Comparison of ENCODE assay signal across 20 cellular contexts in the genomic region with DNA sequence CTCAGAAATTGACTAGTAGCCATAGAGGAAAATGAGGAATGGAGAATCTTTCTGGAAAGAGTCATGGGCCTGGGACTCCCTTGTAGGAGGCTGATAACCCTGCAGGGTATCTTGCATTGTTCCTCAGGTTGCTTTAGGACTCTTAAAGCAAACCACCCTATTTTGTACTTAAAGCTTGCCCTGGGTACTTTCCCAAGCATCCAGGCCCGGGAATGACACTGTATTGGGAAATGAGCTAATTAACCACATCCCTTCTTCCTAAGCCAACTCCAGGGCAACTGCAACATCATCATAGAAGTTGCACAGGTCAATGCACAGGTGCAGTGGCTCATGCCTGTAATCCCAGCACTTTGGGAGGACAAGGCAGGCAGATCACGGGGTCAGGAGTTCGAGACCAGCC. TPM values are rescaled to one million over a fixed set of nuclear protein-coding genes. Genes with fewer than 3 reads are reported as not detected.
DNase-seq lines count a peak whose midpoint lies in the region; ATAC-seq and TF ChIP-seq lines count a peak whose summit lies in the region.
"Had no signal": no experiment of that assay in that cellular context is flagged by ENCODE, and none has a peak within 500 bp of the region (broad histone marks: within the 10 kb centered on the region; RNA-seq: fewer than 3 reads in every experiment).

No MANE protein-coding gene starts in this region.

- H3K4me3 Mint-ChIP-seq in natural killer cell treated with Interleukin-12 subunit alpha and Interleukin-12 subunit beta and Interleukin-15 and Interleukin-18, amount 100 ng/mL, for 72 hours: no peak overlapping the region
- H3K4me3 Mint-ChIP-seq: CD8-positive, alpha-beta memory T cell; T-cell had no signal

- in situ Hi-C loops in gastrocnemius medialis (cut with MboI; ENCODE audit: low sequenced_read_pairs in 4 of 4): no loop called here

- H3K27ac Mint-ChIP-seq in natural killer cell treated with Interleukin-12 subunit alpha and Interleukin-12 subunit beta and Interleukin-15 and Interleukin-18, amount 100 ng/mL, for 72 hours: no peak overlapping the region
- H3K27ac Mint-ChIP-seq: T-cell had no signal

- peaks cover 0 to under 1% of the 10 kb centered on the region in 2 donors for H3K4me1 Mint-ChIP-seq in natural killer cell treated with Interleukin-12 subunit alpha and Interleukin-12 subunit beta and Interleukin-15 and Interleukin-18, amount 100 ng/mL, for 72 hours (ENCODE audit: low read depth in 2 of 2)

- H3K27me3 ChIP-seq in SJCRH30 (no peaks in the 10 kb centered on the region), gastrocnemius medialis (no peaks in the 10 kb centered on the region)
- H3K27me3 ChIP-seq: cardiac muscle cell, heart right ventricle, transverse colon had no signal

- peak overlapping the region; percentile 6; the same call in 1 of the 2 replicates for H3K27ac ChIP-seq in SJCRH30
- no peak overlapping the region for H3K27ac ChIP-seq in gastrocnemius medialis
- H3K27ac ChIP-seq: cardiac muscle cell, PC-9, transverse colon had no signal

- DNase-seq in GM04503 (ENCODE audit: low read depth) (peak; percentile 61), SJCRH30 (peak; percentile 62 to 71), fibroblast of gingiva (ENCODE audit: low read depth) (peak; percentile 80), renal cortical epithelial cell (ENCODE audit: low read depth) (peak; percentile 98), cerebellar cortex (ENCODE audit: low spot score) (no peak), gastrocnemius medialis (no peak)
- DNase-seq in natural killer cell treated with Interleukin-12 subunit alpha and Interleukin-12 subunit beta and Interleukin-15 and Interleukin-18, amount 100 ng/mL, for 72 hours (ENCODE audit: low spot score): no peak
- DNase-seq in stimulated activated CD4-positive, alpha-beta T cell treated with anti-CD3 and anti-CD28 coated beads, Interleukin-4, amount 100 ng/mL, for 4 hours: no peak
- DNase-seq: activated CD4-positive, CD25-positive, alpha-beta regulatory T cell; activated naive CD4-positive, alpha-beta T cell; CD8-positive, alpha-beta memory T cell; GDM1; heart right ventricle; NCI-H1417 treated with DMSO at 0.1 percent for 48 hours; NCI-H510A; PC-9; T-cell; transverse colon had no signal

- H3K9me3 ChIP-seq in SJCRH30 (replicated peaks) (no peaks in the 10 kb centered on the region; the same call in 1 of the 2 replicates), gastrocnemius medialis (no peaks in the 10 kb centered on the region)
- H3K9me3 ChIP-seq: heart right ventricle, transverse colon had no signal

- no peak for ATAC-seq in natural killer cell treated with Interleukin-12 subunit alpha and Interleukin-12 subunit beta and Interleukin-15 and Interleukin-18, amount 100 ng/mL, for 72 hours
- ATAC-seq in gastrocnemius medialis: no peak
- ATAC-seq: heart right ventricle, left lobe of liver, T-cell had no signal

- H3K36me3 ChIP-seq in SJCRH30 (no peaks in the 10 kb centered on the region), gastrocnemius medialis (no peaks in the 10 kb centered on the region)
- H3K36me3 ChIP-seq: cardiac muscle cell, heart right ventricle, transverse colon had no signal

- no peaks in the 10 kb centered on the region for H3K9me3 Mint-ChIP-seq in natural killer cell treated with Interleukin-12 subunit alpha and Interleukin-12 subunit beta and Interleukin-15 and Interleukin-18, amount 100 ng/mL, for 72 hours
- H3K9me3 Mint-ChIP-seq: CD8-positive, alpha-beta memory T cell; T-cell had no signal

- no peak for TF ChIP-seq POLR2A in gastrocnemius medialis (IDR thresholded peaks at IDR 0.05)

- H3K27me3 Mint-ChIP-seq in natural killer cell treated with Interleukin-12 subunit alpha and Interleukin-12 subunit beta and Interleukin-15 and Interleukin-18, amount 100 ng/mL, for 72 hours: peaks cover 6 to 10% of the 10 kb centered on the region in 2 donors
- H3K27me3 Mint-ChIP-seq: T-cell had no signal

- H3K4me3 ChIP-seq in SJCRH30 (no peak overlapping the region), gastrocnemius medialis (no peak overlapping the region)
- H3K4me3 ChIP-seq: cardiac muscle cell, heart right ventricle, PC-9, transverse colon had no signal

- TF ChIP-seq CTCF in gastrocnemius medialis (IDR thresholded peaks at IDR 0.05 in 4 of 5, conservative IDR thresholded peaks at IDR 0.05 in 1 of 5): no peak

- no peaks in the 10 kb centered on the region for H3K36me3 Mint-ChIP-seq in natural killer cell treated with Interleukin-12 subunit alpha and Interleukin-12 subunit beta and Interleukin-15 and Interleukin-18, amount 100 ng/mL, for 72 hours
- H3K36me3 Mint-ChIP-seq: T-cell had no signal

- intact Hi-C loops in gastrocnemius medialis (cut with DNase I; ENCODE audit: low total_unique reads): no loop called here

- peaks cover 8% of the 10 kb centered on the region for H3K4me1 ChIP-seq in SJCRH30
- H3K4me1 ChIP-seq in gastrocnemius medialis: peaks cover 2 to 3% of the 10 kb centered on the region in 2 donors

RNA-seq across cellular contexts. Expression of a gene that starts 55.9 kb away (rescaled TPM):
- total RNA-seq in SJCRH30 (2014; rRNA removed; shearing (Covaris generic)): 124 and 139 TPM in 2 replicates
- total RNA-seq in renal cortical epithelial cell: 503 and 699 TPM in 2 replicates
- total RNA-seq in natural killer cell treated with Interleukin-12 subunit alpha and Interleukin-12 subunit beta and Interleukin-15 and Interleukin-18, amount 100 ng/mL, for 72 hours: 10 to 100 TPM; 14.8 to 19.0 TPM
- 10 to 100 TPM in 3 of 4 donors, 1 to 10 TPM in 1; 9.1 to 18.5 (median 12.1) TPM for total RNA-seq in gastrocnemius medialis

Comparison
In these comparisons a context has a peak if more than half of its experiments do, and no peak if none do; other contexts are left out.
1. DNase-seq: peak in GM04503 (single experiment), SJCRH30 (2 of 2), fibroblast of gingiva (single experiment) and renal cortical epithelial cell (single experiment); none in natural killer cell treated with Interleukin-12 subunit alpha and Interleukin-12 subunit beta and Interleukin-15 and Interleukin-18, amount 100 ng/mL, for 72 hours (single experiment), cerebellar cortex (single experiment), gastrocnemius medialis (0 of 2) and stimulated activated CD4-positive, alpha-beta T cell treated with anti-CD3 and anti-CD28 coated beads, Interleukin-4, amount 100 ng/mL, for 4 hours (0 of 2).